ENCODE assay signal across 1 cellular context in the genomic region with DNA sequence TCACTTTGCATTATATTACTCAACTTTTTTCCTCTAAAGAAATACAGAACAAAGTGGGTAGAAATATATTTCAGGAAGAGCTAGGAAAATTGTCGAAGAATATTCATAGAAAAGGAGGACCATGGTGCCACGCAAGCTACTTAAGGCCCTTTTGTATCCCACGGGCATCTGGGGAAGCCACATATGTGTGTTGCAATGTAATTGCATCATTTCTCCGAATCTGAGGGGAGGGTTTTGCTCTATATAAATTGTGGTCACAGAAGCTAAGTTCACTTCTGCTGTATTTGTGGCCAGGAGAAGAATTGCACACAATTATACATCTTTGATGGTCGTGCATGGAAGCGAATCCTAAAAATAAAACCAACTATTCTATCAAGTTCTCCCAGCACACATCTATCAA.
TF ChIP-seq lines count a peak whose summit lies in the region.

No MANE protein-coding gene starts in this region.

TF ChIP-seq in IMR-90, 13 proteins besides CTCF, POLR2A, EP300 and RAD21:
- no peak for TF ChIP-seq MAFK (IDR thresholded peaks at IDR 0.05; ENCODE audit: low read depth, low read length)
- no peak for TF ChIP-seq RCOR1 (IDR thresholded peaks at IDR 0.05; ENCODE audit: insufficient replicate concordance, low read length)
- TF ChIP-seq, protein P1, sequence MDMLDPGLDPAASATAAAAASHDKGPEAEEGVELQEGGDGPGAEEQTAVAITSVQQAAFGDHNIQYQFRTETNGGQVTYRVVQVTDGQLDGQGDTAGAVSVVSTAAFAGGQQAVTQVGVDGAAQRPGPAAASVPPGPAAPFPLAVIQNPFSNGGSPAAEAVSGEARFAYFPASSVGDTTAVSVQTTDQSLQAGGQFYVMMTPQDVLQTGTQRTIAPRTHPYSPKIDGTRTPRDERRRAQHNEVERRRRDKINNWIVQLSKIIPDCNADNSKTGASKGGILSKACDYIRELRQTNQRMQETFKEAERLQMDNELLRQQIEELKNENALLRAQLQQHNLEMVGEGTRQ (IDR thresholded peaks at IDR 0.05; ENCODE audit: low read depth, low read length), result no peak
- TF ChIP-seq RFX5 (IDR thresholded peaks at IDR 0.05; ENCODE audit: low read depth, low read length), result no peak
- peak; percentile 85 for TF ChIP-seq CEBPB (IDR thresholded peaks at IDR 0.05; ENCODE audit: low read depth, low read length)
